8 cellular contexts compared by ENCODE assay signal in the genomic region with DNA sequence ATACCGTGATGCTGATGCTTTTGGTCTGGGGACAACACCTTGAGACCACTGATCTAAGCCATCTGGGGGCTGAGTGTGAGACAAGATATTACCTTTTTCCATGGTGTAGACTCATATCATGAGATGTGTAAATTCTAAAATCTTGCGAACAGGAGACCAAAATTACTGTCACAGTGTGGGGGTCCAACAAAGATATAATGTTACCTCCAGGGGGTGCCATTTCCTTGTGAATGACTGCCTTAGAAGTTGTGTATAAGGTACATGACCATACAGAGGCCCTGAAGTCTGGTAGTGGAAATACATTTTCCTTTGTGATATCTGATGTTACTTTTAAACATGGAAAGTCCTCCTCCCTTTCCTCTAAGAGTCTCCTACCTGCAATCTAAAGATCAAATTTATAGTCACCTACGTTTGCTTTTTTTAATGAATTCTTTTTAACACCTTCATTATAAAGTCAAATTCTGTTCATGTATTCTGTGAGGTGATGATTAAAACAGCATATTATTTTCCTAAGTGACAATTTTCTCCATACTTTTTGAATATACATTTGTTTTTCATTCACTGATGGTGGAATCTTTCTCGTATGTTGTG.
DNase-seq lines count a peak whose midpoint lies in the region; TF ChIP-seq lines count a peak whose summit lies in the region.

No MANE protein-coding gene starts in this region.

- no peaks in the 10 kb centered on the region for H3K27me3 Mint-ChIP-seq in HFFc6 (ENCODE audit: insufficient read depth)

- no peak overlapping the region for H3K4me3 ChIP-seq in choroid plexus epithelial cell (ENCODE audit: low read depth, low read length)

- H3K4me3 Mint-ChIP-seq in HFFc6, result no peak overlapping the region

- peaks cover 8% of the 10 kb centered on the region for H3K4me1 Mint-ChIP-seq in HFFc6 (ENCODE audit: low read depth)

- TF ChIP-seq CTCF in HFFc6 (IDR thresholded peaks at IDR 0.05) (peak; percentile 84), choroid plexus epithelial cell (conservative IDR thresholded peaks at IDR 0.05; ENCODE audit: low read depth, low read length) (peak; percentile 62)

- H3K36me3 Mint-ChIP-seq in HFFc6 (ENCODE audit: low read depth), result no peaks in the 10 kb centered on the region

- no peaks in the 10 kb centered on the region for H3K9me3 Mint-ChIP-seq in HFFc6

- DNase-seq in DMS 273 (lab: John Stamatoyannopoulos, UW; ENCODE audit: unreplicated experiment), result peak; percentile 78
- DNase-seq in DMS 273 treated with DMSO at 0.1 percent for 48 hours (lab: John Stamatoyannopoulos, UW), result no peak
- DNase-seq in HFFc6, result peak; percentile 40
- peak; percentile 63 for DNase-seq in NCI-H69 (lab: John Stamatoyannopoulos, UW)
- DNase-seq in choroid plexus epithelial cell (ENCODE audit: low read depth), result peak; percentile 80
- peak; percentile 77 for DNase-seq in medulla oblongata (ENCODE audit: extremely low spot score)
- DNase-seq in DMS79 treated with DMSO at 0.1 percent for 48 hours (lab: John Stamatoyannopoulos, UW), result no peak
- DNase-seq in activated CD4-positive, alpha-beta T cell treated with anti-CD3 and anti-CD28 coated beads for 4 hours, result no peak

- H3K27ac Mint-ChIP-seq in HFFc6, result no peak overlapping the region

Comparison
In these comparisons a context has a peak if more than half of its experiments do, and no peak if none do; other contexts are left out.
1. DNase-seq: peak in DMS 273 (single experiment), HFFc6 (single experiment), NCI-H69 (single experiment), choroid plexus epithelial cell (single experiment) and medulla oblongata (single experiment); none in DMS 273 treated with DMSO at 0.1 percent for 48 hours (single experiment), DMS79 treated with DMSO at 0.1 percent for 48 hours (single experiment) and activated CD4-positive, alpha-beta T cell treated with anti-CD3 and anti-CD28 coated beads for 4 hours (0 of 2).